Comparison of ENCODE assay signal across 8 cellular contexts in genomic region chr3:107928084-107928445, GRCh38.
DNase-seq lines count a peak whose midpoint lies in the region; ATAC-seq, FAIRE-seq and TF ChIP-seq lines count a peak whose summit lies in the region.

No MANE protein-coding gene starts in this region.

- CTCF ChIA-PET in activated CD4-positive, alpha-beta T cell treated with anti-CD3 and anti-CD28 coated beads for 36 hours (lab: Charles Lee): interaction anchor here (0.6 to 2.4 kb wide), 36 partner anchors 8 to 550 kb away, joined by 3 to 27 read pairs (median 4); no protein-coding TSS in a partner anchor

- POLR2A ChIA-PET in activated CD4-positive, alpha-beta T cell treated with anti-CD3 and anti-CD28 coated beads for 36 hours (lab: Charles Lee): interaction anchor here (1.2 kb wide), 1 partner anchor 550 kb away, joined by 3 read pairs; no protein-coding TSS in a partner anchor

- intact Hi-C loops in activated CD4-positive, alpha-beta T cell treated with anti-CD3 and anti-CD28 coated beads for 36 hours (cut with DNase I, micrococcal nuclease): loop anchor here (5.0 to 10.0 kb wide), 7 partner anchors 199 to 549 kb away; partner anchors contain the start of genes HHLA2 (in 1 of the 2) and IFT57 (in 1 of the 2)

- H3K4me3 ChIP-seq in NT2/D1 (ENCODE audit: insufficient read length, low read depth) (peak overlapping the region; percentile 37), bronchial epithelial cell (ENCODE audit: low read depth, low read length) (peak overlapping the region; percentile 59), kidney epithelial cell (ENCODE audit: low read depth, low read length) (peak overlapping the region; percentile 70)

- H3K4me1 ChIP-seq in NT2/D1 (ENCODE audit: insufficient read depth, insufficient read length): no peaks in the 10 kb centered on the region

- DNase-seq in activated CD4-positive, alpha-beta T cell treated with anti-CD3 and anti-CD28 coated beads for 36 hours: peak; percentile 29
- DNase-seq in activated CD4-positive, alpha-beta T cell treated with anti-CD3 and anti-CD28 coated beads, Interleukin-2, amount 50 U/mL, for 4 hours: no peak
- DNase-seq in HFFc6 (peak; percentile 8), NT2/D1 (ENCODE audit: low read depth, low spot score) (no peak), bronchial epithelial cell (ENCODE audit: low read depth) (peak; percentile 61), kidney epithelial cell (ENCODE audit: low read depth) (no peak)
- DNase-seq in stimulated activated effector memory CD8-positive, alpha-beta T cell treated with anti-CD3 and anti-CD28 coated beads, Interleukin-12 subunit alpha, Interleukin-12 subunit beta, amount 100 ng/mL, for 72 hours (ENCODE audit: low spot score in 2 of 2): no peak

- TF ChIP-seq CTCF in HFFc6 (IDR thresholded peaks at IDR 0.05) (no peak), bronchial epithelial cell (IDR thresholded peaks at IDR 0.05; ENCODE audit: insufficient read depth, low read length, severe bottlenecking) (no peak), kidney epithelial cell (IDR thresholded peaks at IDR 0.05; ENCODE audit: insufficient read depth, low read length, poor library complexity, severe bottlenecking) (no peak)

- ATAC-seq in activated CD4-positive, alpha-beta T cell treated with anti-CD3 and anti-CD28 coated beads for 36 hours: peak; percentile 65
- ATAC-seq in stimulated activated effector memory CD8-positive, alpha-beta T cell treated with anti-CD3 and anti-CD28 coated beads, Interleukin-12 subunit alpha, Interleukin-12 subunit beta, amount 100 ng/mL, for 72 hours: peak; percentile 71
- ATAC-seq in GM19324 (IDR thresholded peaks at IDR 0.05; ENCODE audit: low FRiP score, unreplicated experiment): no peak

- H3K9me3 ChIP-seq in NT2/D1 (ENCODE audit: insufficient read depth, low read length): no peaks in the 10 kb centered on the region; the same call in 1 of the 2 replicates

- H3K9ac ChIP-seq in NT2/D1 (ENCODE audit: insufficient read length, low read depth): peak overlapping the region; percentile 34

- no peak for FAIRE-seq in bronchial epithelial cell (lab: Jason Lieb, UNC)

- peaks cover 4% of the 10 kb centered on the region for H3K27me3 Mint-ChIP-seq in activated CD4-positive, alpha-beta T cell treated with anti-CD3 and anti-CD28 coated beads for 36 hours
- H3K27me3 Mint-ChIP-seq in HFFc6 (ENCODE audit: insufficient read depth): peaks cover 9% of the 10 kb centered on the region

- H3K27ac Mint-ChIP-seq in activated CD4-positive, alpha-beta T cell treated with anti-CD3 and anti-CD28 coated beads for 36 hours: peak overlapping the region; percentile 76
- H3K27ac Mint-ChIP-seq in HFFc6: no peak overlapping the region; the same call in 1 of the 2 replicates
- peak overlapping the region; percentile 75 for H3K27ac Mint-ChIP-seq in stimulated activated effector memory CD8-positive, alpha-beta T cell treated with anti-CD3 and anti-CD28 coated beads, Interleukin-12 subunit alpha, Interleukin-12 subunit beta, amount 100 ng/mL, for 72 hours

- H3K36me3 Mint-ChIP-seq in activated CD4-positive, alpha-beta T cell treated with anti-CD3 and anti-CD28 coated beads for 36 hours (ENCODE audit: low read depth): no peaks in the 10 kb centered on the region
- no peaks in the 10 kb centered on the region for H3K36me3 Mint-ChIP-seq in HFFc6 (ENCODE audit: low read depth)
- no peaks in the 10 kb centered on the region for H3K36me3 Mint-ChIP-seq in stimulated activated effector memory CD8-positive, alpha-beta T cell treated with anti-CD3 and anti-CD28 coated beads, Interleukin-12 subunit alpha, Interleukin-12 subunit beta, amount 100 ng/mL, for 72 hours

- peak overlapping the region; percentile 73 for H3K4me3 Mint-ChIP-seq in activated CD4-positive, alpha-beta T cell treated with anti-CD3 and anti-CD28 coated beads for 36 hours
- H3K4me3 Mint-ChIP-seq in HFFc6: peak overlapping the region; percentile 88
- peak overlapping the region; percentile 79 for H3K4me3 Mint-ChIP-seq in stimulated activated effector memory CD8-positive, alpha-beta T cell treated with anti-CD3 and anti-CD28 coated beads, Interleukin-12 subunit alpha, Interleukin-12 subunit beta, amount 100 ng/mL, for 72 hours

- peaks cover 2% of the 10 kb centered on the region for H3K9me3 Mint-ChIP-seq in activated CD4-positive, alpha-beta T cell treated with anti-CD3 and anti-CD28 coated beads for 36 hours (ENCODE audit: low read depth)
- no peaks in the 10 kb centered on the region for H3K9me3 Mint-ChIP-seq in HFFc6
- no peaks in the 10 kb centered on the region for H3K9me3 Mint-ChIP-seq in stimulated activated effector memory CD8-positive, alpha-beta T cell treated with anti-CD3 and anti-CD28 coated beads, Interleukin-12 subunit alpha, Interleukin-12 subunit beta, amount 100 ng/mL, for 72 hours

- H3K36me3 ChIP-seq in NT2/D1 (ENCODE audit: insufficient read depth, insufficient read length, low read length) (no peaks in the 10 kb centered on the region), bronchial epithelial cell (ENCODE audit: control insufficient read depth, insufficient read depth, low read length) (no peaks in the 10 kb centered on the region), kidney epithelial cell (ENCODE audit: control insufficient read depth, insufficient read depth, low read length) (no peaks in the 10 kb centered on the region)

- peaks cover 9% of the 10 kb centered on the region for H3K4me1 Mint-ChIP-seq in activated CD4-positive, alpha-beta T cell treated with anti-CD3 and anti-CD28 coated beads for 36 hours
- peaks cover 17% of the 10 kb centered on the region for H3K4me1 Mint-ChIP-seq in HFFc6 (ENCODE audit: low read depth)
- peaks cover 13% of the 10 kb centered on the region for H3K4me1 Mint-ChIP-seq in stimulated activated effector memory CD8-positive, alpha-beta T cell treated with anti-CD3 and anti-CD28 coated beads, Interleukin-12 subunit alpha, Interleukin-12 subunit beta, amount 100 ng/mL, for 72 hours

- H3K27me3 ChIP-seq in NT2/D1 (ENCODE audit: insufficient read depth, insufficient read length) (peaks cover 23% of the 10 kb centered on the region), bronchial epithelial cell (ENCODE audit: control insufficient read depth, insufficient read depth, low read length) (no peaks in the 10 kb centered on the region), kidney epithelial cell (ENCODE audit: control insufficient read depth, insufficient read depth, low read length) (no peaks in the 10 kb centered on the region)

Comparison
In these comparisons a context has a peak if more than half of its experiments do, and no peak if none do; other contexts are left out.
1. DNase-seq: peak in activated CD4-positive, alpha-beta T cell treated with anti-CD3 and anti-CD28 coated beads for 36 hours (single experiment), HFFc6 (single experiment) and bronchial epithelial cell (single experiment); none in activated CD4-positive, alpha-beta T cell treated with anti-CD3 and anti-CD28 coated beads, Interleukin-2, amount 50 U/mL, for 4 hours (0 of 2), NT2/D1 (single experiment), kidney epithelial cell (single experiment) and stimulated activated effector memory CD8-positive, alpha-beta T cell treated with anti-CD3 and anti-CD28 coated beads, Interleukin-12 subunit alpha, Interleukin-12 subunit beta, amount 100 ng/mL, for 72 hours (0 of 2).
2. Peak in every context shown above with its lines, with median percentiles within 50 percentile points of each other: H3K4me3 Mint-ChIP-seq and H3K4me3 ChIP-seq.